ENCODE assay signal across 25 cellular contexts in the genomic region with DNA sequence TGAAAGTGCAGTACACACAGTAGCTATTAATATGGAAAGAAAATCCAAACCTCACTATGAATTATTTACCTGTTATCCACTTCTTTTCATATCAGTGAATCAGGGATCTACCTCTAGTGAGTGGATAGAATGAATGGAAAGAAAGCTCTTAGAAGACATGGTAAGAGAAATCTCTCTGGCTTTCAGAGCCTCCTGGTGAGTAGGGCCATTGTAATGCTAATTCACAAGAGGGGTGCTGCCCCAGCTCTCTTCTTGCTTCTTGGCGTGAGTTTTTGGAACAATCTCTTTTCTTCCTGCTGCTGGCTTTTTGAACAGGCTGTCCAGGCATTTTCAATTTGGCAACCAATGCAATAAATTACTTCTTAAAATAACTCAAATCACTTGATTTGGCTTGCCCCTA. TPM values are rescaled to one million over a fixed set of nuclear protein-coding genes. Genes with fewer than 3 reads are reported as not detected.
"Had no signal": no experiment of that assay in that cellular context is flagged by ENCODE, and none has a peak within 500 bp of the region (broad histone marks: within the 10 kb centered on the region; RNA-seq: fewer than 3 reads in every experiment).

No MANE protein-coding gene starts in this region.

- H3K27ac Mint-ChIP-seq: activated CD4-positive, alpha-beta T cell treated with anti-CD3 and anti-CD28 coated beads, Interleukin-2, amount 10 ng/mL, durations not matched to agents 24 days and 14 days; activated CD8-positive, alpha-beta T cell treated with anti-CD3 and anti-CD28 coated beads, Interleukin-2, amount 10 ng/mL, durations not matched to agents 7 days and 5 days; activated naive CD4-positive, alpha-beta T cell treated with anti-CD3 and anti-CD28 coated beads, Interleukin-2, amount 10 ng/mL, durations not matched to agents 7 days and 5 days; activated naive CD8-positive, alpha-beta T cell treated with anti-CD3 and anti-CD28 coated beads, Interleukin-2, amount 50 U/mL, for 24 hours; activated T-cell treated with anti-CD3 and anti-CD28 coated beads, Interleukin-2, amount 50 U/mL, for 24 hours; mesothelial cell of epicardium; nephron progenitor cell; progenitor cell of endocrine pancreas; T-helper 2 cell treated with Interferon-gamma antibody and Interleukin-4, amounts not matched to agents 5 μg/mL and 100 μg/mL, for 36 hours had no signal

- FAIRE-seq: keratinocyte, TTC549 had no signal

- H3K4me3 Mint-ChIP-seq: activated CD4-positive, alpha-beta T cell treated with anti-CD3 and anti-CD28 coated beads, Interleukin-2, amount 10 ng/mL, durations not matched to agents 24 days and 14 days; activated CD8-positive, alpha-beta T cell treated with anti-CD3 and anti-CD28 coated beads, Interleukin-2, amount 10 ng/mL, durations not matched to agents 7 days and 5 days; activated naive CD4-positive, alpha-beta T cell treated with anti-CD3 and anti-CD28 coated beads, Interleukin-2, amount 10 ng/mL, durations not matched to agents 7 days and 5 days; activated naive CD8-positive, alpha-beta T cell treated with anti-CD3 and anti-CD28 coated beads, Interleukin-2, amount 50 U/mL, for 24 hours; activated T-cell treated with anti-CD3 and anti-CD28 coated beads, Interleukin-2, amount 50 U/mL, for 24 hours; central memory CD8-positive, alpha-beta T cell; mesothelial cell of epicardium; nephron progenitor cell; T-helper 2 cell treated with Interferon-gamma antibody and Interleukin-4, amounts not matched to agents 5 μg/mL and 100 μg/mL, for 36 hours had no signal

- H3K4me1 ChIP-seq: lower lobe of right lung, tibial nerve, uterus had no signal

- H3K27me3 Mint-ChIP-seq: activated CD4-positive, alpha-beta T cell treated with anti-CD3 and anti-CD28 coated beads, Interleukin-2, amount 10 ng/mL, durations not matched to agents 24 days and 14 days; activated naive CD4-positive, alpha-beta T cell treated with anti-CD3 and anti-CD28 coated beads, Interleukin-2, amount 10 ng/mL, durations not matched to agents 7 days and 5 days; activated naive CD8-positive, alpha-beta T cell treated with anti-CD3 and anti-CD28 coated beads, Interleukin-2, amount 50 U/mL, for 24 hours; activated T-cell treated with anti-CD3 and anti-CD28 coated beads, Interleukin-2, amount 50 U/mL, for 24 hours; central memory CD8-positive, alpha-beta T cell; progenitor cell of endocrine pancreas had no signal

- H3K36me3 Mint-ChIP-seq: activated naive CD4-positive, alpha-beta T cell treated with anti-CD3 and anti-CD28 coated beads, Interleukin-2, amount 10 ng/mL, durations not matched to agents 7 days and 5 days; mesothelial cell of epicardium had no signal

- H3K27me3 ChIP-seq: brain microvascular endothelial cell, gastroesophageal sphincter, heart right ventricle, tibial nerve, uterus had no signal

- H3K4me3 ChIP-seq: gastroesophageal sphincter, heart right ventricle, lower lobe of right lung, tibial nerve, uterus had no signal

- H3K9me3 ChIP-seq: gastroesophageal sphincter, heart right ventricle, lower lobe of right lung, tibial nerve, uterus had no signal

- H3K27ac ChIP-seq: brain microvascular endothelial cell, gastroesophageal sphincter, lower lobe of right lung, tibial nerve, uterus had no signal

- DNase-seq: activated CD4-positive, alpha-beta T cell treated with anti-CD3 and anti-CD28 coated beads, Interleukin-2, amount 10 ng/mL, durations not matched to agents 24 days and 14 days; activated CD8-positive, alpha-beta T cell treated with anti-CD3 and anti-CD28 coated beads, Interleukin-2, amount 10 ng/mL, durations not matched to agents 7 days and 5 days; activated naive CD4-positive, alpha-beta T cell treated with anti-CD3 and anti-CD28 coated beads, Interleukin-2, amount 10 ng/mL, durations not matched to agents 7 days and 5 days; activated naive CD8-positive, alpha-beta T cell treated with anti-CD3 and anti-CD28 coated beads, Interleukin-2, amount 50 U/mL, for 24 hours; activated T-cell treated with anti-CD3 and anti-CD28 coated beads, Interleukin-2, amount 50 U/mL, for 24 hours; brain microvascular endothelial cell; effector CD4-positive, alpha-beta T cell; heart right ventricle; lower lobe of right lung; nephron progenitor cell; stimulated activated CD4-positive, alpha-beta T cell treated with anti-CD3 and anti-CD28 coated beads, Interleukin-12 subunit alpha, Interleukin-12 subunit beta, amount 100 ng/mL, for 4 hours; stimulated activated CD4-positive, alpha-beta T cell treated with anti-CD3 and anti-CD28 coated beads, Interleukin-1b, Interleukin-23, amount 100 ng/mL, for 48 hours; stimulated activated naive CD4-positive, alpha-beta T cell treated with Interleukin-2 at 50 U/mL for 16 hours; SW 1271; uterus had no signal

- ATAC-seq: activated CD8-positive, alpha-beta T cell treated with anti-CD3 and anti-CD28 coated beads, Interleukin-2, amount 10 ng/mL, durations not matched to agents 7 days and 5 days; activated naive CD8-positive, alpha-beta T cell treated with anti-CD3 and anti-CD28 coated beads, Interleukin-2, amount 50 U/mL, for 24 hours; esophagus mucosa; gastroesophageal sphincter; heart right ventricle; lower lobe of right lung had no signal

- H3K4me1 Mint-ChIP-seq: activated CD4-positive, alpha-beta T cell treated with anti-CD3 and anti-CD28 coated beads, Interleukin-2, amount 10 ng/mL, durations not matched to agents 24 days and 14 days; activated naive CD4-positive, alpha-beta T cell treated with anti-CD3 and anti-CD28 coated beads, Interleukin-2, amount 10 ng/mL, durations not matched to agents 7 days and 5 days; activated naive CD8-positive, alpha-beta T cell treated with anti-CD3 and anti-CD28 coated beads, Interleukin-2, amount 50 U/mL, for 24 hours; central memory CD8-positive, alpha-beta T cell had no signal

- H3K9me3 Mint-ChIP-seq: activated CD4-positive, alpha-beta T cell treated with anti-CD3 and anti-CD28 coated beads, Interleukin-2, amount 10 ng/mL, durations not matched to agents 24 days and 14 days; activated naive CD4-positive, alpha-beta T cell treated with anti-CD3 and anti-CD28 coated beads, Interleukin-2, amount 10 ng/mL, durations not matched to agents 7 days and 5 days; activated naive CD8-positive, alpha-beta T cell treated with anti-CD3 and anti-CD28 coated beads, Interleukin-2, amount 50 U/mL, for 24 hours; activated T-cell treated with anti-CD3 and anti-CD28 coated beads, Interleukin-2, amount 50 U/mL, for 24 hours; central memory CD8-positive, alpha-beta T cell; mesothelial cell of epicardium; nephron progenitor cell; T-helper 2 cell treated with Interferon-gamma antibody and Interleukin-4, amounts not matched to agents 5 μg/mL and 100 μg/mL, for 36 hours had no signal

- H3K36me3 ChIP-seq: brain microvascular endothelial cell, gastroesophageal sphincter, heart right ventricle, lower lobe of right lung, tibial nerve, uterus had no signal

RNA-seq across cellular contexts. Expression of a gene that starts 49.9 kb away (rescaled TPM):
- total RNA-seq: activated CD4-positive, alpha-beta T cell treated with anti-CD3 and anti-CD28 coated beads, Interleukin-2, amount 10 ng/mL, durations not matched to agents 24 days and 14 days; activated CD8-positive, alpha-beta T cell treated with anti-CD3 and anti-CD28 coated beads, Interleukin-2, amount 10 ng/mL, durations not matched to agents 7 days and 5 days; myocyte had no signal
